8 cellular contexts compared by ENCODE assay signal in genomic region chr2:70029814-70030409, GRCh38. TPM values are rescaled to one million over a fixed set of nuclear protein-coding genes. Genes with fewer than 3 reads are reported as not detected.
DNase-seq lines count a peak whose midpoint lies in the region; ATAC-seq, FAIRE-seq and TF ChIP-seq lines count a peak whose summit lies in the region.

No MANE protein-coding gene starts in this region.

- H3K9me3 ChIP-seq in liver (ENCODE audit: control insufficient read depth in 4 of 4, low read length in 3 of 4) (no peaks in the 10 kb centered on the region), HepG2 (ENCODE audit: low read length) (no peaks in the 10 kb centered on the region), endodermal cell (ENCODE audit: control insufficient read depth, low read length) (no peaks in the 10 kb centered on the region), mesodermal cell (ENCODE audit: control insufficient read depth, low read length) (no peaks in the 10 kb centered on the region), uterus (no peaks in the 10 kb centered on the region)

- H3K9me3 Mint-ChIP-seq in endodermal cell = no peaks in the 10 kb centered on the region

- no TSS peak for BruUV-seq in HepG2 (replicated peaks; lab: Mats Ljungman, UMichigan)

- no peak for FAIRE-seq in HepG2 (lab: Jason Lieb, UNC)

- H3K4me1 ChIP-seq in liver (ENCODE audit: control insufficient read depth in 4 of 4, insufficient read depth in 4 of 4, low read length in 3 of 4) (peaks cover 3 to 8% (median 4%) of the 10 kb centered on the region in 4 donors), HepG2 (ENCODE audit: insufficient read depth, low read length) (peaks cover 6% of the 10 kb centered on the region), endodermal cell (ENCODE audit: control insufficient read depth, insufficient read depth, low read length) (peaks cover 8% of the 10 kb centered on the region), mesodermal cell (ENCODE audit: control insufficient read depth, insufficient read depth, low read length, poor library complexity, severe bottlenecking) (peaks cover under 1% of the 10 kb centered on the region), uterus (no peaks in the 10 kb centered on the region)

- H3K27ac ChIP-seq in liver (ENCODE audit: low read depth in 1 of 2, low read length in 2 of 2) (peak overlapping the region in 1 of 2 donors; percentile 51), HepG2 (ENCODE audit: extremely low read length, insufficient read depth, low read length) (no peak overlapping the region), endodermal cell (ENCODE audit: low read depth, low read length) (peak overlapping the region; percentile 40), mesodermal cell (ENCODE audit: low read depth, low read length, severe bottlenecking) (peak overlapping the region; percentile 6), uterus (peak overlapping the region; percentile 79 to 90)

- no peak overlapping the region for H2AFZ ChIP-seq in HepG2 (ENCODE audit: low read length)

- H3K4me2 ChIP-seq in HepG2 (ENCODE audit: low read depth, low read length) = no peak overlapping the region

- H3K4me3 ChIP-seq in liver (ENCODE audit: low read depth in 1 of 3, low read length in 3 of 3) (no peak overlapping the region), HepG2 (replicated peaks in 1 of 3; ENCODE audit: insufficient read depth in 1 of 3, low read depth in 2 of 3, low read length in 3 of 3) (no peak overlapping the region), endodermal cell (ENCODE audit: low read length) (peak overlapping the region; percentile 4), mesodermal cell (ENCODE audit: extremely low read depth, insufficient read depth, low read length, poor library complexity, severe bottlenecking) (no peak overlapping the region), uterus (no peak overlapping the region)

- DNase-seq in HepG2 (ENCODE audit: low spot score) = no peak
- peak; percentile 84 for DNase-seq in endodermal cell
- DNase-seq in uterus = peak; percentile 65 to 74
- no peak for DNase-seq in D341Med (ENCODE audit: low spot score)

- H3K27me3 Mint-ChIP-seq in endodermal cell (ENCODE audit: insufficient read depth) = no peaks in the 10 kb centered on the region

- no peak overlapping the region for H3K4me3 Mint-ChIP-seq in endodermal cell

- H3K36me3 ChIP-seq in liver (ENCODE audit: control insufficient read depth in 4 of 4, insufficient read depth in 3 of 4, low read depth in 1 of 4, low read length in 3 of 4) = peaks cover 0 to 7% (median 1%) of the 10 kb centered on the region in 4 donors
- H3K36me3 ChIP-seq in HepG2 (replicated peaks in 1 of 2; ENCODE audit: control insufficient read depth in 1 of 2, insufficient read depth in 2 of 2, low read length in 2 of 2) = peaks cover 0 to 4% of the 10 kb centered on the region in 2 experiments; a peak in 2 of 5 replicates
- H3K36me3 ChIP-seq in endodermal cell (ENCODE audit: control insufficient read depth, insufficient read depth, low read length) = no peaks in the 10 kb centered on the region
- peaks cover 4% of the 10 kb centered on the region for H3K36me3 ChIP-seq in mesodermal cell (ENCODE audit: control insufficient read depth, insufficient read depth, low read length)
- no peaks in the 10 kb centered on the region for H3K36me3 ChIP-seq in uterus

- no peak for TF ChIP-seq RAD21 in liver (IDR thresholded peaks at IDR 0.05)
- no peak for TF ChIP-seq RAD21 in HepG2 (CRISPR knock-in tag; IDR thresholded peaks at IDR 0.05)

- peak overlapping the region; percentile 95 for H3K27ac Mint-ChIP-seq in endodermal cell

- in situ Hi-C loops in HepG2 (cut with HindIII; ENCODE audit: extremely low pct_ligation_motif_present, low pct_unique_long_range_greater_than_20kb) = no loop called here

- intact Hi-C loops in HepG2 (cut with micrococcal nuclease; ENCODE audit: unreplicated experiment) (no loop called here), uterus (cut with DNase I; ENCODE audit: low total_unique reads) (no loop called here)

- H3K79me2 ChIP-seq in HepG2 (ENCODE audit: insufficient read depth, low read length) = no peaks in the 10 kb centered on the region

- H4K20me1 ChIP-seq in HepG2 (ENCODE audit: insufficient read depth, low read length) = no peaks in the 10 kb centered on the region

- H3K27me3 ChIP-seq in liver (ENCODE audit: control insufficient read depth in 4 of 4, insufficient read depth in 4 of 4, low read length in 3 of 4) (no peaks in the 10 kb centered on the region), HepG2 (ENCODE audit: control insufficient read depth in 1 of 2, insufficient read depth in 2 of 2, low read length in 2 of 2) (no peaks in the 10 kb centered on the region), endodermal cell (ENCODE audit: control insufficient read depth, insufficient read depth, low read length, poor library complexity, severe bottlenecking) (no peaks in the 10 kb centered on the region), uterus (no peaks in the 10 kb centered on the region)

- POLR2A ChIA-PET in HepG2 (lab: Yijun Ruan, JAX) = interaction anchor here (2.1 kb wide), 1 partner anchor 115 kb away, joined by 8 read pairs; the partner anchor contains the start of gene MXD1

- ATAC-seq in HepG2 = no peak; the same call in 2 of the 3 replicates
- no peak for ATAC-seq in GM21717 (IDR thresholded peaks at IDR 0.05; ENCODE audit: unreplicated experiment)
- ATAC-seq in HG02885 (IDR thresholded peaks at IDR 0.05; ENCODE audit: poor library complexity, unreplicated experiment) = no peak

- H3K36me3 Mint-ChIP-seq in endodermal cell (ENCODE audit: low read depth) = peaks cover 10% of the 10 kb centered on the region

- TF ChIP-seq EP300 in HepG2 (IDR thresholded peaks at IDR 0.05; ENCODE audit: low read depth in 2 of 2, low read length in 2 of 2) (no peak), HepG2 (CRISPR knock-in tag; IDR thresholded peaks at IDR 0.05; ENCODE audit: borderline replicate concordance) (no peak)

- TF ChIP-seq POLR2A in HepG2 (IDR thresholded peaks at IDR 0.05; ENCODE audit: insufficient read depth in 1 of 2, low read depth in 2 of 2, low read length in 2 of 2) (no peak), uterus (IDR thresholded peaks at IDR 0.05) (peak in 1 of 2 donors; percentile 28)

- WGBS in liver = 52% methylated on average over 3 of the region's 3 CpGs
- WGBS in HepG2 (ENCODE audit: low lambda C conversion rate) = 86% methylated on average over 3 of the region's 3 CpGs
- 43 to 58% methylated on average over 2 to 3 of the region's 3 CpGs for WGBS in endodermal cell (ENCODE audit: insufficient coverage in 1 of 2, insufficient read length in 1 of 2), 2 experiments
- 0 to 40% methylated on average over 1 to 2 of the region's 3 CpGs for WGBS in mesodermal cell (ENCODE audit: insufficient coverage in 2 of 2), 2 experiments

- CTCF ChIA-PET in HepG2 (lab: Yijun Ruan, JAX; ENCODE audit: low intra/inter-chr PET ratio, low total read pairs) = no interaction called here

- TF ChIP-seq CTCF in liver (IDR thresholded peaks at IDR 0.05; ENCODE audit: low read depth, low read length, missing input control) (no peak), HepG2 (CRISPR knock-in tag; IDR thresholded peaks at IDR 0.05) (no peak), endodermal cell (conservative IDR thresholded peaks at IDR 0.05) (no peak), uterus (IDR thresholded peaks at IDR 0.05) (no peak)

- peaks cover 39% of the 10 kb centered on the region for H3K4me1 Mint-ChIP-seq in endodermal cell

- H3K9ac ChIP-seq in liver (ENCODE audit: low read depth in 1 of 2, low read length in 2 of 2) (no peak overlapping the region), HepG2 (ENCODE audit: insufficient read depth, low read depth, low read length) (no peak overlapping the region), endodermal cell (ENCODE audit: extremely low read depth, low read length, poor library complexity, severe bottlenecking) (no peak overlapping the region)

TF ChIP-seq in liver, 16 proteins besides CTCF, POLR2A, EP300 and RAD21:
- TF ChIP-seq TAF1 (conservative IDR thresholded peaks at IDR 0.05) (no peak), SP1 (IDR thresholded peaks at IDR 0.05) (peak; percentile 25)

TF ChIP-seq in HepG2, 621 proteins besides CTCF, POLR2A, EP300 and RAD21:
- TF ChIP-seq JDP2 (CRISPR knock-in tag; IDR thresholded peaks at IDR 0.05; ENCODE audit: borderline replicate concordance) (no peak), ZNF3 (CRISPR knock-in tag; IDR thresholded peaks at IDR 0.05) (no peak)

RNA-seq across cellular contexts. Expression of gene PCBP1, which starts 57.4 kb away (rescaled TPM):
- total RNA-seq in liver (10 to 100 TPM; 64.0 to 87.9 TPM), HepG2 (2016; rRNA removed; fragmentation: Illumina TruSeq; extraction: Trizol) (32.0 and 104 TPM in 2 replicates), endodermal cell (100 to 1,000 TPM; 344 to 357 TPM), uterus (100 to 1,000 TPM in 2 of 4 donors, 10 to 100 TPM in 2; 55.5 to 294 (median 101) TPM)
- polyA plus RNA-seq in liver (100 to 1,000 TPM in 1 of 2 donors, 10 to 100 TPM in 1; 88.0 to 202 TPM), HepG2 (2011; rRNA removed) (137 and 144 TPM in 2 replicates)
- 39.6 and 40.9 TPM in 2 replicates for total RNA-seq in HepG2 (2016; cell fraction: cytosol; rRNA removed; fragmentation: Illumina TruSeq; extraction: Trizol; ENCODE audit: low read depth)
- 30.2 and 107 TPM in 2 replicates for total RNA-seq in HepG2 (2016; cell fraction: insoluble cytoplasmic fraction; rRNA removed; fragmentation: Illumina TruSeq; extraction: Trizol)
- 84.5 and 86.5 TPM in 2 replicates for total RNA-seq in HepG2 (2016; cell fraction: membrane; rRNA removed; fragmentation: Illumina TruSeq; extraction: Trizol)
- total RNA-seq in HepG2 (2016; cell fraction: nucleus; rRNA removed; fragmentation: Illumina TruSeq; extraction: Trizol) = 54.5 and 55.6 TPM in 2 replicates
- 140 and 145 TPM in 2 replicates for polyA plus RNA-seq in HepG2 (2011; cell fraction: cytosol; rRNA removed)
- 80.5 and 83.2 TPM in 2 replicates for polyA plus RNA-seq in HepG2 (2011; cell fraction: nucleus; rRNA removed)
- 391 and 423 TPM in 2 replicates for polyA plus RNA-seq in HepG2 (2012)
- polyA plus RNA-seq in HepG2 (2016; cell fraction: cytosol; fragmentation: Illumina TruSeq; extraction: Trizol; ENCODE audit: low read depth) = 248 and 249 TPM in 2 replicates
- 461 and 517 TPM in 2 replicates for polyA plus RNA-seq in HepG2 (2016; cell fraction: insoluble cytoplasmic fraction; fragmentation: Illumina TruSeq; extraction: Trizol; ENCODE audit: low read depth)
- 274 and 290 TPM in 2 replicates for polyA plus RNA-seq in HepG2 (2016; cell fraction: membrane; fragmentation: Illumina TruSeq; extraction: Trizol; ENCODE audit: low read depth)
- polyA plus RNA-seq in HepG2 (2016; cell fraction: nucleus; fragmentation: Illumina TruSeq; extraction: Trizol; ENCODE audit: insufficient read depth, low read depth) = 271 and 294 TPM in 2 replicates
- 74.9 and 159 TPM in 2 replicates for polyA minus RNA-seq in HepG2 (2011; rRNA and poly(A)+ RNA removed; ENCODE audit: low replicate concordance)
- 114 and 126 TPM in 2 replicates for polyA minus RNA-seq in HepG2 (2011; cell fraction: cytosol; rRNA and poly(A)+ RNA removed)
- 41.5 and 41.8 TPM in 2 replicates for polyA minus RNA-seq in HepG2 (2011; cell fraction: nucleus; rRNA and poly(A)+ RNA removed)
- polyA plus RNA-seq in endodermal cell (2013, experiment 1 of 2) = 354 TPM
- polyA plus RNA-seq in endodermal cell (2013, experiment 2 of 2) = 313 TPM
- 305 TPM for polyA plus RNA-seq in mesodermal cell (2013, experiment 1 of 2)
- polyA plus RNA-seq in mesodermal cell (2013, experiment 2 of 2) = 286 TPM

Comparison
In these comparisons a context has a peak if more than half of its experiments do, and no peak if none do; other contexts are left out.
1. DNase-seq: peak in endodermal cell (single experiment) and uterus (2 of 2); none in HepG2 (single experiment) and D341Med (single experiment).